6 cellular contexts compared by ENCODE assay signal in the genomic region with DNA sequence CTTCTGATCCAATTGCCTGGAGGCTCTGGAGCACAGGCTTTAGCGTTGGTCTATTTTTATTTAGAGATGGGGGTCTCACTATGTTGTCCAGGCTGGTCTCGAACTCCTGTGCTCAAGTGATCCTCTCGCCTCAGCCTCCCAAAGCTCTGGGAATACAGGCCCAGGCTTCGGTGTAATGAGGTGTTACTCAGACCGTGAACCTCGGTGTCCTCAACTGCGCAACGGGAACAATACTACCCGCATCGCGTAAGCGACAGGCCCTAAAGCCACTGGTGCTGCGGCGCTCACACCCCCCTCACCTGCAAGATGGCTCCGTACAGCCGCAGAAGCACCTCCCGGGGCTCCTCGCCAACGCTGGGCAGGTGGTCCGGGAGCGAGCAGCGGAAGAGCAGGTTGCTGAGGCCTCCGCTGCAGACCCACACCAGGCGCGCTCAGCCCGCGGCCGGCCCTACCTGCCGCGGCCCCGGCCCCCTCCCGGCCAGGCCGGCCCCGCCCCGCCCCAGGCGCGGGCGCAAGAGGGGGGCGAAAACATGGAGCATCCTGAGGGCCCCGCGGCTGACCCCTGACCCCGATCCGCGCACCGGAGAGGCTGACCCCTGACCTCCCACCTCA.
DNase-seq lines count a peak whose midpoint lies in the region; ATAC-seq and TF ChIP-seq lines count a peak whose summit lies in the region.

No MANE protein-coding gene starts in this region.

- DNase-seq in activated gamma-delta T cell treated with Interleukin-2 at 50 U/mL for 16 hours: peak; percentile 19
- DNase-seq in activated gamma-delta T cell (lab: John Stamatoyannopoulos, UW): no peak
- DNase-seq in activated CD4-positive, alpha-beta T cell treated with anti-CD3 and anti-CD28 coated beads for 4 hours: peak; percentile 18 to 29
- DNase-seq in tibial artery: no peak

- peaks cover 6% of the 10 kb centered on the region for H3K27me3 ChIP-seq in iPS-15b (ENCODE audit: control insufficient read depth, insufficient read depth, low read length)
- peaks cover 0 to 22% of the 10 kb centered on the region in 2 donors for H3K27me3 ChIP-seq in tibial artery

- H3K4me1 ChIP-seq in iPS-15b (ENCODE audit: control insufficient read depth, insufficient read depth, low read length) (peaks cover 5% of the 10 kb centered on the region), tibial artery (peaks cover 0 to 35% (median 29%) of the 10 kb centered on the region in 4 donors)

- no peak for ATAC-seq in GM18861 (IDR thresholded peaks at IDR 0.05; ENCODE audit: unreplicated experiment)

- H3K4me3 ChIP-seq in iPS-15b (ENCODE audit: low read depth, low read length): peak overlapping the region; percentile 87
- peak overlapping the region; percentile 60 to 80 for H3K4me3 ChIP-seq in tibial artery

- H3K9me3 ChIP-seq in iPS-15b (ENCODE audit: control insufficient read depth, insufficient read depth, low read length) (no peaks in the 10 kb centered on the region), tibial artery (no peaks in the 10 kb centered on the region)

- no peak for TF ChIP-seq CTCF in tibial artery (IDR thresholded peaks at IDR 0.05)

- peak overlapping the region; percentile 89 for H3K9ac ChIP-seq in iPS-15b (ENCODE audit: low read depth, low read length)

- intact Hi-C loops in tibial artery (cut with DNase I; ENCODE audit: low total_unique reads): loop anchor here (2.0 to 5.0 kb wide), 2 partner anchors 47 to 55 kb away; a partner anchor contains a TSS

- H3K36me3 ChIP-seq in iPS-15b (ENCODE audit: control insufficient read depth, insufficient read depth, low read length) (peaks cover 16% of the 10 kb centered on the region), tibial artery (peaks cover 0 to 3% (median 0%) of the 10 kb centered on the region in 3 donors)

- peak overlapping the region; percentile 83 to 95 for H3K27ac ChIP-seq in tibial artery

Comparison
In these comparisons a context has a peak if more than half of its experiments do, and no peak if none do; other contexts are left out.
1. DNase-seq: peak in activated gamma-delta T cell treated with Interleukin-2 at 50 U/mL for 16 hours (single experiment) and activated CD4-positive, alpha-beta T cell treated with anti-CD3 and anti-CD28 coated beads for 4 hours (2 of 2); none in activated gamma-delta T cell (single experiment) and tibial artery (0 of 2).